ENCODE assay signal across 25 cellular contexts in the genomic region with DNA sequence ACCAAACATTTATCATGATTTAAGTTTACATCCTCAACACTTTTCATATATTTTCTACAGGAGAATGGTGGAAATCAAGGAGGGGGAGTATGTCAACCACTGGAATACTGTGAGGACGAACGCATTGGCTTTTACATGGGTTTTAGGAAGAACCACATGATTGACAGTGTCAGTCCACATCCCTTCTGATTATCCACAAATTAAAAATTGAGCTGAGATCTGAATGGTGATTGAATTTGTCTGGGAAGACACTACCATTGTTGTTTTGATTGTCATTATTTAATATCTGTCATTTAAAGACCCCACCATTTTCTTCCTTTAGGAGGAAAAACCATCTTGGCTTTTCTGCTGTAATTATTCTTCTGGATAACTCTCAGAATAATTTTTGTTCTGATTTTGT. TPM values are rescaled to one million over a fixed set of nuclear protein-coding genes. Genes with fewer than 3 reads are reported as not detected.
DNase-seq lines count a peak whose midpoint lies in the region; ATAC-seq and TF ChIP-seq lines count a peak whose summit lies in the region.
"Had no signal": no experiment of that assay in that cellular context is flagged by ENCODE, and none has a peak within 500 bp of the region (broad histone marks: within the 10 kb centered on the region; RNA-seq: fewer than 3 reads in every experiment).

No MANE protein-coding gene starts in this region.

- no peaks in the 10 kb centered on the region for H3K9me3 ChIP-seq in sigmoid colon
- H3K9me3 ChIP-seq: ascending aorta had no signal

- peak overlapping the region; percentile 72 to 88 for H3K4me3 Mint-ChIP-seq in activated T-cell treated with anti-CD3 and anti-CD28 coated beads, Interleukin-2, amount 50 U/mL, for 72 hours
- peak overlapping the region; percentile 84 for H3K4me3 Mint-ChIP-seq in activated naive CD8-positive, alpha-beta T cell
- peak overlapping the region; percentile 63 for H3K4me3 Mint-ChIP-seq in stimulated activated effector memory CD8-positive, alpha-beta T cell treated with anti-CD3 and anti-CD28 coated beads, Interleukin-12 subunit alpha, Interleukin-12 subunit beta, amount 100 ng/mL, for 72 hours
- H3K4me3 Mint-ChIP-seq: mesothelial cell of epicardium, nephron, WTC11 had no signal

- in situ Hi-C loops in KBM-7 (cut with MboI; ENCODE audit: low pct_unique_long_range_greater_than_20kb, low sequenced_read_pairs) = no loop called here

- ATAC-seq in activated T-cell treated with anti-CD3 and anti-CD28 coated beads, Interleukin-2, amount 50 U/mL, for 72 hours (replicated peaks in 1 of 2) = no peak
- ATAC-seq in stimulated activated effector memory CD8-positive, alpha-beta T cell treated with anti-CD3 and anti-CD28 coated beads, Interleukin-12 subunit alpha, Interleukin-12 subunit beta, amount 100 ng/mL, for 72 hours = no peak
- ATAC-seq: HCT116, SK-N-SH treated with all-trans-retinoic acid at 6 μM for 48 hours, WTC11 had no signal

- intact Hi-C loops in sigmoid colon (cut with DNase I) = no loop called here

- peak overlapping the region; percentile 94 for H3K27ac Mint-ChIP-seq in activated T-cell treated with anti-CD3 and anti-CD28 coated beads, Interleukin-2, amount 50 U/mL, for 72 hours
- peak overlapping the region; percentile 96 for H3K27ac Mint-ChIP-seq in activated naive CD8-positive, alpha-beta T cell
- H3K27ac Mint-ChIP-seq in stimulated activated effector memory CD8-positive, alpha-beta T cell treated with anti-CD3 and anti-CD28 coated beads, Interleukin-12 subunit alpha, Interleukin-12 subunit beta, amount 100 ng/mL, for 72 hours = peak overlapping the region; percentile 78
- H3K27ac Mint-ChIP-seq: mesothelial cell of epicardium, nephron had no signal

- peaks cover under 1 to 4% of the 10 kb centered on the region in 2 donors for H3K9me3 Mint-ChIP-seq in activated T-cell treated with anti-CD3 and anti-CD28 coated beads, Interleukin-2, amount 50 U/mL, for 72 hours
- no peaks in the 10 kb centered on the region for H3K9me3 Mint-ChIP-seq in activated naive CD8-positive, alpha-beta T cell (ENCODE audit: low read depth)
- H3K9me3 Mint-ChIP-seq in stimulated activated effector memory CD8-positive, alpha-beta T cell treated with anti-CD3 and anti-CD28 coated beads, Interleukin-12 subunit alpha, Interleukin-12 subunit beta, amount 100 ng/mL, for 72 hours = peaks cover 3% of the 10 kb centered on the region
- H3K9me3 Mint-ChIP-seq: nephron had no signal

- peaks cover 0 to 1% of the 10 kb centered on the region in 2 donors for H3K36me3 Mint-ChIP-seq in activated T-cell treated with anti-CD3 and anti-CD28 coated beads, Interleukin-2, amount 50 U/mL, for 72 hours (ENCODE audit: insufficient read depth in 2 of 2)
- H3K36me3 Mint-ChIP-seq in activated naive CD8-positive, alpha-beta T cell = peaks cover 4% of the 10 kb centered on the region
- peaks cover 17% of the 10 kb centered on the region for H3K36me3 Mint-ChIP-seq in stimulated activated effector memory CD8-positive, alpha-beta T cell treated with anti-CD3 and anti-CD28 coated beads, Interleukin-12 subunit alpha, Interleukin-12 subunit beta, amount 100 ng/mL, for 72 hours
- H3K36me3 Mint-ChIP-seq: mesothelial cell of epicardium, WTC11 had no signal

- H3K4me1 ChIP-seq in sigmoid colon = no peaks in the 10 kb centered on the region
- H3K4me1 ChIP-seq: ascending aorta had no signal

- H3K27ac ChIP-seq in sigmoid colon = no peak overlapping the region
- H3K27ac ChIP-seq: ascending aorta had no signal

- no peak for TF ChIP-seq EP300 in sigmoid colon (IDR thresholded peaks at IDR 0.05)

- H3K4me3 ChIP-seq in sigmoid colon = no peak overlapping the region
- H3K4me3 ChIP-seq: ascending aorta; BLaER1 treated with 17β-estradiol and CSF1 and Interleukin-3, amounts not matched to agents 10 nM and 100 nM had no signal

- DNase-seq in activated T-cell treated with anti-CD3 and anti-CD28 coated beads, Interleukin-2, amount 50 U/mL, for 72 hours = no peak
- DNase-seq in activated T-cell treated with anti-CD3 and anti-CD28 coated beads, Interleukin-2, amount 50 U/mL, for 1 hour = no peak
- DNase-seq in KBM-7 = peak; percentile 50
- no peak for DNase-seq in stimulated activated effector memory CD8-positive, alpha-beta T cell treated with anti-CD3 and anti-CD28 coated beads, Interleukin-12 subunit alpha, Interleukin-12 subunit beta, amount 100 ng/mL, for 72 hours (ENCODE audit: low spot score in 2 of 2)
- DNase-seq in AG08396 (ENCODE audit: low spot score) = no peak
- no peak for DNase-seq in sigmoid colon
- DNase-seq: activated effector memory CD4-positive, alpha-beta T cell treated with anti-CD3 and anti-CD28 coated beads, Interleukin-2, amount 50 U/mL, for 16 hours; dermis blood vessel endothelial cell; EL; islet precursor cell; NCI-H1105; NCI-H2029; NCI-H345; NCI-H774 had no signal

- H3K27me3 ChIP-seq in sigmoid colon = no peaks in the 10 kb centered on the region
- H3K27me3 ChIP-seq: ascending aorta; BLaER1 treated with 17β-estradiol and CSF1 and Interleukin-3, amounts not matched to agents 10 nM and 100 nM had no signal

- no peaks in the 10 kb centered on the region for H3K27me3 Mint-ChIP-seq in activated T-cell treated with anti-CD3 and anti-CD28 coated beads, Interleukin-2, amount 50 U/mL, for 72 hours (ENCODE audit: low read depth)
- H3K27me3 Mint-ChIP-seq in activated naive CD8-positive, alpha-beta T cell = no peaks in the 10 kb centered on the region

- TF ChIP-seq POLR2A in sigmoid colon (IDR thresholded peaks at IDR 0.05) = no peak

- 84 to 88% methylated on average over 2 of the region's 2 CpGs for WGBS in sigmoid colon, 2 donors

- no peak for TF ChIP-seq CTCF in sigmoid colon (IDR thresholded peaks at IDR 0.05)

- H3K36me3 ChIP-seq in sigmoid colon = no peaks in the 10 kb centered on the region
- H3K36me3 ChIP-seq: ascending aorta; BLaER1 treated with 17β-estradiol and CSF1 and Interleukin-3, amounts not matched to agents 10 nM and 100 nM had no signal

- H3K4me1 Mint-ChIP-seq in activated T-cell treated with anti-CD3 and anti-CD28 coated beads, Interleukin-2, amount 50 U/mL, for 72 hours (ENCODE audit: low read depth) = peaks cover 74% of the 10 kb centered on the region
- peaks cover 67% of the 10 kb centered on the region for H3K4me1 Mint-ChIP-seq in activated naive CD8-positive, alpha-beta T cell (ENCODE audit: low read depth)
- H3K4me1 Mint-ChIP-seq in stimulated activated effector memory CD8-positive, alpha-beta T cell treated with anti-CD3 and anti-CD28 coated beads, Interleukin-12 subunit alpha, Interleukin-12 subunit beta, amount 100 ng/mL, for 72 hours = peaks cover 51% of the 10 kb centered on the region
- H3K4me1 Mint-ChIP-seq: nephron had no signal

RNA-seq across cellular contexts. Expression of a gene that starts 31.3 kb away (rescaled TPM):
- total RNA-seq in activated T-cell treated with anti-CD3 and anti-CD28 coated beads, Interleukin-2, amount 50 U/mL, for 72 hours = under 1 TPM; 0.29 to 0.72 TPM
- total RNA-seq in sigmoid colon = 1 to 10 TPM in 2 of 4 donors, not detected in 2; 2.1 to 2.2 TPM
- 1 to 10 TPM in 1 of 3 donors, under 1 TPM in 1, not detected in 1; 0.35 to 1.2 TPM for polyA plus RNA-seq in sigmoid colon
- total RNA-seq: ascending aorta, cardiac septum, dermis blood vessel endothelial cell, mesothelial cell of epicardium, osteocyte, temporal lobe, WTC11 had no signal

RNA-seq across cellular contexts. Expression of a gene that starts 35.2 kb away (rescaled TPM):
- 100 to 1,000 TPM; 126 to 158 TPM for total RNA-seq in activated T-cell treated with anti-CD3 and anti-CD28 coated beads, Interleukin-2, amount 50 U/mL, for 72 hours
- total RNA-seq in sigmoid colon = 1 to 10 TPM; 2.7 to 7.8 (median 3.6) TPM
- polyA plus RNA-seq in sigmoid colon = 10 to 100 TPM in 1 of 3 donors, 1 to 10 TPM in 2; 2.3 to 31.4 (median 3.0) TPM
- total RNA-seq: osteocyte had no signal

Comparison
In these comparisons a context has a peak if more than half of its experiments do, and no peak if none do; other contexts are left out.
1. RNA of a gene that starts 35.2 kb away (total RNA-seq): 126 to 158 TPM in activated T-cell treated with anti-CD3 and anti-CD28 coated beads, Interleukin-2, amount 50 U/mL, for 72 hours; 2.7 to 7.8 TPM in sigmoid colon; every median in the first group is over 10 times any median in the second.
2. Peak in every context shown above with its lines, with median percentiles within 50 percentile points of each other: H3K27ac Mint-ChIP-seq and H3K4me3 Mint-ChIP-seq.